21 cellular contexts compared by ENCODE assay signal in genomic region chr2:232809349-232810124, GRCh38. TPM values are rescaled to one million over a fixed set of nuclear protein-coding genes. Genes with fewer than 3 reads are reported as not detected.
DNase-seq lines count a peak whose midpoint lies in the region; ATAC-seq, FAIRE-seq and TF ChIP-seq lines count a peak whose summit lies in the region.
"Had no signal": no experiment of that assay in that cellular context is flagged by ENCODE, and none has a peak within 500 bp of the region (broad histone marks: within the 10 kb centered on the region; RNA-seq: fewer than 3 reads in every experiment).

No MANE protein-coding gene starts in this region.

- no peak overlapping the region for H2AFZ ChIP-seq in neural cell (ENCODE audit: low read depth, low read length)

- no peaks in the 10 kb centered on the region for H3K27me3 Mint-ChIP-seq in effector memory CD8-positive, alpha-beta T cell
- H3K27me3 Mint-ChIP-seq: activated naive CD4-positive, alpha-beta T cell treated with anti-CD3 and anti-CD28 coated beads, Interleukin-2, amount 50 U/mL, for 24 hours had no signal

- no peaks in the 10 kb centered on the region for H3K9me3 Mint-ChIP-seq in effector memory CD8-positive, alpha-beta T cell
- H3K9me3 Mint-ChIP-seq: activated naive CD4-positive, alpha-beta T cell treated with anti-CD3 and anti-CD28 coated beads, Interleukin-2, amount 50 U/mL, for 24 hours; activated T-cell treated with anti-CD3 and anti-CD28 coated beads, Interleukin-2, amount 50 U/mL, for 4 hours had no signal

- H3K27ac ChIP-seq in neural cell (ENCODE audit: low read length): no peak overlapping the region
- H3K27ac ChIP-seq: tibial nerve had no signal

- no peak overlapping the region for H3K4me3 Mint-ChIP-seq in effector memory CD8-positive, alpha-beta T cell
- H3K4me3 Mint-ChIP-seq: activated naive CD4-positive, alpha-beta T cell treated with anti-CD3 and anti-CD28 coated beads, Interleukin-2, amount 50 U/mL, for 24 hours; activated T-cell treated with anti-CD3 and anti-CD28 coated beads, Interleukin-2, amount 50 U/mL, for 4 hours had no signal

- H3K79me2 ChIP-seq in neural cell (replicated peaks; ENCODE audit: insufficient read depth, low read length): peaks cover 3% of the 10 kb centered on the region

- H3K9me2 ChIP-seq in neural cell (ENCODE audit: insufficient read depth, low read length): no peaks in the 10 kb centered on the region

- no peaks in the 10 kb centered on the region for H3F3A ChIP-seq in neural cell (ENCODE audit: insufficient read depth, low read length, poor library complexity, severe bottlenecking)

- H3K27me3 ChIP-seq in neural cell (ENCODE audit: insufficient read depth, low read depth, low read length): no peaks in the 10 kb centered on the region
- H3K27me3 ChIP-seq: tibial nerve had no signal

- peak; percentile 20 for TF ChIP-seq RAD21 in neural cell (conservative IDR thresholded peaks at IDR 0.05)

- TF ChIP-seq CTCF in neural cell (IDR thresholded peaks at IDR 0.05; ENCODE audit: poor library complexity, severe bottlenecking): peak; percentile 10

- no peak for TF ChIP-seq EP300 in neural cell (conservative IDR thresholded peaks at IDR 0.05; ENCODE audit: poor library complexity, severe bottlenecking)

- peaks cover 8% of the 10 kb centered on the region for H3K36me3 ChIP-seq in neural cell (ENCODE audit: insufficient read depth, low read length)

- DNase-seq in M059J (ENCODE audit: low read depth) (peak; percentile 4), C1 segment of cervical spinal cord (lab: John Stamatoyannopoulos, UW) (no peak)
- no peak for DNase-seq in effector memory CD8-positive, alpha-beta T cell
- DNase-seq in activated naive CD4-positive, alpha-beta T cell treated with Interleukin-2 at 50 U/mL for 16 hours: no peak
- DNase-seq: activated T-cell treated with anti-CD3 and anti-CD28 coated beads, Interleukin-2, amount 50 U/mL, for 4 hours; AML-193; H7; MV-4-11; NCI-H2029 treated with DMSO at 0.1 percent for 48 hours; NCI-H510A treated with DMSO at 0.1 percent for 48 hours; SHP77 treated with DMSO at 0.1 percent for 48 hours; stimulated activated naive CD4-positive, alpha-beta T cell; T-helper 1 cell had no signal

- no peak overlapping the region for H3K9ac ChIP-seq in neural cell (ENCODE audit: low read length)

- H4K20me1 ChIP-seq in neural cell (ENCODE audit: insufficient read depth): no peaks in the 10 kb centered on the region

- no peaks in the 10 kb centered on the region for H3K4me1 Mint-ChIP-seq in effector memory CD8-positive, alpha-beta T cell (ENCODE audit: low read depth in 2 of 2)

- H3K4me3 ChIP-seq in neural cell (ENCODE audit: low read length): no peak overlapping the region
- H3K4me3 ChIP-seq: tibial nerve had no signal

- no peak overlapping the region for H3K4me2 ChIP-seq in neural cell (ENCODE audit: low read length)

- H3K27ac Mint-ChIP-seq in effector memory CD8-positive, alpha-beta T cell: peak overlapping the region; percentile 60
- H3K27ac Mint-ChIP-seq: activated naive CD4-positive, alpha-beta T cell treated with anti-CD3 and anti-CD28 coated beads, Interleukin-2, amount 50 U/mL, for 24 hours had no signal

- peak; percentile 76 for FAIRE-seq in G401.6 (lab: Jason Lieb, UNC)
- FAIRE-seq: endometrium had no signal

- no peak for ATAC-seq in effector memory CD8-positive, alpha-beta T cell (replicated peaks)
- ATAC-seq in HG03159 (IDR thresholded peaks at IDR 0.05; ENCODE audit: unreplicated experiment): no peak
- ATAC-seq: activated T-cell treated with anti-CD3 and anti-CD28 coated beads, Interleukin-2, amount 50 U/mL, for 4 hours had no signal

- H3K36me3 Mint-ChIP-seq in effector memory CD8-positive, alpha-beta T cell (ENCODE audit: insufficient read depth): peaks cover 77% of the 10 kb centered on the region

- H3K9me3 ChIP-seq in neural cell (ENCODE audit: low read length): no peaks in the 10 kb centered on the region

TF ChIP-seq in neural cell, 6 proteins besides CTCF, POLR2A, EP300 and RAD21:
- TF ChIP-seq SMC3 (conservative IDR thresholded peaks at IDR 0.05; ENCODE audit: poor library complexity) (no peak), MXI1 (conservative IDR thresholded peaks at IDR 0.05; ENCODE audit: poor library complexity, severe bottlenecking) (no peak), TAF1 (IDR thresholded peaks at IDR 0.05; ENCODE audit: low read depth) (no peak), EZH2 (IDR thresholded peaks at IDR 0.05; ENCODE audit: borderline replicate concordance, insufficient read depth, low read length, poor library complexity, severe bottlenecking) (no peak), REST (IDR thresholded peaks at IDR 0.05; ENCODE audit: borderline replicate concordance) (no peak), POLR2AphosphoS5 (IDR thresholded peaks at IDR 0.05) (no peak)

RNA-seq across cellular contexts. Expression of gene KCNJ13, which starts 33.2 kb away (rescaled TPM):
- total RNA-seq in M059J (2014; rRNA removed; shearing (Covaris generic)): not detected in 2 replicates
- not detected in 2 replicates for polyA plus RNA-seq in neural cell
- polyA minus RNA-seq in neural cell: 0.23 TPM in 1 of 2 replicates, not detected in the other
- total RNA-seq: activated T-cell treated with anti-CD3 and anti-CD28 coated beads, Interleukin-2, amount 50 U/mL, for 4 hours; H7; lung microvascular endothelial cell; osteoblast; tibial nerve had no signal
